In the genomic region with DNA sequence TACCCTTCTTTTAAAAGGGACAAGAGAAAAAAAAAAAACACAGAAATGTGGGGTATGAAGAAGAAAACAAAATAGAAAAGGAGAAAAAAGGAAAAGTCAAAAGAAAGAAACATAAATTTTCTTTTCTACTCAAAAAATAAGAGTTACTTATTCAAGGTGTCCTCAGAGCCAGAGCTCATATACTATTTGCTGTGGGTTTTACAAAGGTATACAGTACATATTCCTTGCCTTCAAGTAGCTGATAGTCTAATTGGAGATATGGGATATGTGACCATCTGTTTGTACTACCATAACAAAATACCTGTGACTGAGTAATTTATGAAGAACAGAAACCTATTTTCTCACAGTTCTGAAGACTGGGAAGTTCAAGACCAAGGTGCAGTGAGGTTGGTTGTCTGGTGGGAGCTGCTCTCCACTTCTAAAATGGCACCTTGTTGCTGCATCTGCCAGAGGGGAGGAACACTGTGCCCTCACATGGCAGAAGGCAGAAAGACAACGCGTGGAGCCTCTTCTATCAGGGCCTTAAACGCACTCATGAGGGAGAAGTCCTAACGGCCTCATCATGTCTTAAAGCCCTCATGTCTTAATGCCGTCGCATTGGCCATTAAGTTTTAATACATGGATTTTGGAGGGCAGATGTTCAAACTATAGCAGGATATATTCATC, we compare ENCODE assay signal across 18 cellular contexts. TPM values are rescaled to one million over a fixed set of nuclear protein-coding genes. Genes with fewer than 3 reads are reported as not detected.
DNase-seq lines count a peak whose midpoint lies in the region.
"Had no signal": no experiment of that assay in that cellular context is flagged by ENCODE, and none has a peak within 500 bp of the region (broad histone marks: within the 10 kb centered on the region; RNA-seq: fewer than 3 reads in every experiment).

No MANE protein-coding gene starts in this region.

- H3K4me3 ChIP-seq in iPS DF 6.9 (ENCODE audit: low read length), result no peak overlapping the region
- H3K4me3 ChIP-seq: dorsolateral prefrontal cortex, esophagus muscularis mucosa, SK-N-MC, thyroid gland had no signal

- no peaks in the 10 kb centered on the region for H3K9me3 ChIP-seq in iPS DF 6.9 (ENCODE audit: control insufficient read depth, insufficient read depth, low read length)
- H3K9me3 ChIP-seq: esophagus muscularis mucosa, thyroid gland had no signal

- H3K36me3 ChIP-seq in iPS DF 6.9 (ENCODE audit: control insufficient read depth, insufficient read depth, low read length), result no peaks in the 10 kb centered on the region

- no peaks in the 10 kb centered on the region for H3K27me3 ChIP-seq in iPS DF 6.9 (ENCODE audit: control insufficient read depth, insufficient read depth, low read length)
- H3K27me3 ChIP-seq: dorsolateral prefrontal cortex, esophagus muscularis mucosa, thyroid gland had no signal

- no peak overlapping the region for H3K27ac ChIP-seq in iPS DF 6.9 (ENCODE audit: low read length)
- H3K27ac ChIP-seq: dorsolateral prefrontal cortex, esophagus muscularis mucosa, SK-N-MC, thyroid gland had no signal

- no peaks in the 10 kb centered on the region for H3K4me1 ChIP-seq in iPS DF 6.9 (ENCODE audit: control insufficient read depth, insufficient read depth, low read length)
- H3K4me1 ChIP-seq: esophagus muscularis mucosa, thyroid gland had no signal

- WGBS in iPS DF 6.9 (ENCODE audit: insufficient coverage, insufficient read length), result no CpG with 5 or more reads among the region's 6 CpGs

- peak; percentile 97 to 99 for DNase-seq in NCI-H526 (lab: John Stamatoyannopoulos, UW)
- no peak for DNase-seq in NCI-H526 treated with DMSO at 0.1 percent for 48 hours (lab: John Stamatoyannopoulos, UW)
- peak; percentile 9 for DNase-seq in HT1080 (ENCODE audit: low read depth)
- DNase-seq in SK-N-DZ (ENCODE audit: low spot score), result peak; percentile 90
- DNase-seq in iPS DF 6.9 (ENCODE audit: low read depth, low spot score), result peak; percentile 7
- DNase-seq in CD1c-positive myeloid dendritic cell (ENCODE audit: extremely low spot score), result no peak
- DNase-seq in HPDE6-E6E7 (ENCODE audit: extremely low spot score), result no peak
- DNase-seq in NCI-H1092 treated with DMSO at 0.1 percent for 48 hours (lab: John Stamatoyannopoulos, UW), result no peak
- DNase-seq: activated CD4-positive, alpha-beta T cell treated with anti-CD3 and anti-CD28 coated beads for 1 hour; activated effector memory CD4-positive, alpha-beta T cell treated with Interleukin-2 at 50 U/mL for 16 hours; dorsolateral prefrontal cortex; NCI-H146; occipital lobe; right cardiac atrium; stimulated activated naive CD4-positive, alpha-beta T cell; thyroid gland had no signal

RNA-seq across cellular contexts. Expression of a gene that starts 33.9 kb away (rescaled TPM):
- 25.5 and 34.2 TPM in 2 replicates for total RNA-seq in HT1080 (2014; rRNA removed; shearing (Covaris generic))
- polyA plus RNA-seq in HT1080 (2015; cell fraction: cytosol; rRNA removed), result 9.6 and 12.7 TPM in 2 replicates
- 41.5 and 46.9 TPM in 2 replicates for polyA plus RNA-seq in HT1080 (2015; cell fraction: nucleus; rRNA removed)
- 171 and 202 TPM in 2 replicates for polyA plus RNA-seq in SK-N-DZ (2014; cell fraction: cytosol; rRNA removed)
- 123 and 132 TPM in 2 replicates for polyA plus RNA-seq in SK-N-DZ (2014; cell fraction: nucleus; rRNA removed)

Comparison
In these comparisons a context has a peak if more than half of its experiments do, and no peak if none do; other contexts are left out.
1. DNase-seq: peak in NCI-H526 (2 of 2), HT1080 (single experiment), SK-N-DZ (single experiment) and iPS DF 6.9 (single experiment); none in NCI-H526 treated with DMSO at 0.1 percent for 48 hours (single experiment), CD1c-positive myeloid dendritic cell (single experiment), HPDE6-E6E7 (single experiment) and NCI-H1092 treated with DMSO at 0.1 percent for 48 hours (single experiment).